ENCODE assay signal across 8 cellular contexts in genomic region chr1:212477014-212477679, GRCh38. TPM values are rescaled to one million over a fixed set of nuclear protein-coding genes. Genes with fewer than 3 reads are reported as not detected.
DNase-seq lines count a peak whose midpoint lies in the region; ATAC-seq and TF ChIP-seq lines count a peak whose summit lies in the region.

No MANE protein-coding gene starts in this region.

- no peak overlapping the region for H3K27ac ChIP-seq in VCaP

- H3K4me3 Mint-ChIP-seq in immature natural killer cell: peak overlapping the region in 3 of 5 donors; percentile 2 to 36 (median 28)

- peak; percentile 95 for TF ChIP-seq CTCF in VCaP (conservative IDR thresholded peaks at IDR 0.05)

- peaks cover 0 to 3% (median 0%) of the 10 kb centered on the region in 3 donors for H3K36me3 Mint-ChIP-seq in immature natural killer cell

- H3K4me1 Mint-ChIP-seq in immature natural killer cell: peaks cover 37 to 41% of the 10 kb centered on the region in 2 donors

- no peaks in the 10 kb centered on the region for H3K9me3 Mint-ChIP-seq in immature natural killer cell

- in situ Hi-C loops in T47D (cut with HindIII; ENCODE audit: low pct_unique_long_range_greater_than_20kb, low sequenced_read_pairs): no loop called here

- peak; percentile 89 for DNase-seq in AG20443 (ENCODE audit: low spot score)
- DNase-seq in NCI-H2227 (lab: John Stamatoyannopoulos, UW; ENCODE audit: unreplicated experiment): peak; percentile 90
- DNase-seq in T47D (ENCODE audit: low read depth in 1 of 2, low spot score in 1 of 2): peak; percentile 80 to 94
- peak; percentile 77 to 80 (median 79) for DNase-seq in immature natural killer cell
- peak; percentile 37 to 54 for DNase-seq in stimulated activated CD4-positive, alpha-beta T cell treated with anti-CD3 and anti-CD28 coated beads, Interleukin-1b, Interleukin-23, amount 100 ng/mL, for 1 hour (ENCODE audit: low read depth in 2 of 2)

- peak overlapping the region in 4 of 6 donors; percentile 34 to 75 (median 62) for H3K27ac Mint-ChIP-seq in immature natural killer cell

- ATAC-seq in GM18909 (IDR thresholded peaks at IDR 0.05; ENCODE audit: poor library complexity, unreplicated experiment) (peak; percentile 87), HG03135 (IDR thresholded peaks at IDR 0.05; ENCODE audit: unreplicated experiment) (peak; percentile 89)

- peaks cover 6 to 17% (median 7%) of the 10 kb centered on the region in 3 donors for H3K27me3 Mint-ChIP-seq in immature natural killer cell (ENCODE audit: low read depth in 3 of 3)

RNA-seq across cellular contexts. Expression of gene NENF, which starts 44.4 kb away (rescaled TPM):
- 10 to 100 TPM; 25.4 to 69.9 (median 67.5) TPM for polyA plus RNA-seq in immature natural killer cell
